23 cellular contexts compared by ENCODE assay signal in the genomic region with DNA sequence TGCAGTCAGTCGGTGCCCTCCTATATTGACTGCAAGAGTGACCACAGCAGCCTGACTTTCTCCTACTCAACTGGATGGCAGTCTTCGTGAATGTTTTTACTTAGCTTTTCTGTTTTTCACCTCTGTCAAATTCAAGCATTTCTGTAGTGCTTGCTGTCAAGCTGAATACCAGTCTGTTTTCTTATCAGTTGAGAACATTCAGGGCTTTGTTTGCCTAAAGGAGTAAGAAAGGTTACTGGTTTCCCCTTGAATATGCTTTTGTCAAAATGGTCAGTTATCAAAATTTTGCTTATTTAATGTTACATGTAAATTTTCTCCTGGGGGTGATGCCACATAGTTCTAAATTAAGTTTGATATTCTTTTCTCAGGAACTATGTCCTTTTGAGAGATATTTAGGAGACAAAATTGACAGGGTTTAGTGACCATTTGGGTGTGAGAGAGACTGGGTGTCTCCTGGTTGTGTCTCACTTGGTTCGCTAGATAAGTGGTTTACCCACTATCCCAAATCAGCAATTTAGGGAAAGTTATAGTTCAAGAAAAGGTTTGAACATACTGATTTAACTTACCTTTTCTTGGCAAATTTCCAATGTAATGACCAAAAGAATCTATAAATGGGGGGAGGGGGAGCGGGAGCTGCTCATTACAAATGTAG.
"Had no signal": no experiment of that assay in that cellular context is flagged by ENCODE, and none has a peak within 500 bp of the region (broad histone marks: within the 10 kb centered on the region; RNA-seq: fewer than 3 reads in every experiment).

No MANE protein-coding gene starts in this region.

- H3K4me2 ChIP-seq: hepatocyte had no signal

- H3K27ac ChIP-seq: epithelial cell of prostate, gastroesophageal sphincter, heart left ventricle, hepatocyte, parathyroid adenoma, psoas muscle, sigmoid colon, stomach, tibial artery had no signal

- H3K79me2 ChIP-seq: hepatocyte, parathyroid adenoma had no signal

- H3K9ac ChIP-seq: parathyroid adenoma had no signal

- H3K36me3 ChIP-seq: gastroesophageal sphincter, heart left ventricle, tibial artery had no signal

- H3K4me1 ChIP-seq: gastroesophageal sphincter, heart left ventricle, parathyroid adenoma, psoas muscle, sigmoid colon, tibial artery had no signal

- H3K4me3 ChIP-seq: gastroesophageal sphincter, heart left ventricle, hepatocyte, lung, psoas muscle, sigmoid colon, stomach, tibial artery had no signal

- H2AFZ ChIP-seq: hepatocyte, parathyroid adenoma had no signal

- H3K9me3 ChIP-seq: gastroesophageal sphincter, heart left ventricle, psoas muscle, sigmoid colon, stomach, tibial artery had no signal

- H3K27me3 ChIP-seq: gastroesophageal sphincter, heart left ventricle, hepatocyte, sigmoid colon, stomach, tibial artery had no signal

- ATAC-seq: effector memory CD8-positive, alpha-beta T cell; esophagus mucosa; gastroesophageal sphincter; heart left ventricle; left lobe of liver; natural killer cell; psoas muscle; right cardiac atrium; stimulated activated effector memory CD8-positive, alpha-beta T cell treated with anti-CD3 and anti-CD28 coated beads, Interleukin-12 subunit alpha, Interleukin-12 subunit beta, amount 100 ng/mL, for 72 hours had no signal

- DNase-seq: cortex of kidney; effector memory CD8-positive, alpha-beta T cell; foreskin fibroblast; heart left ventricle; kidney; natural killer cell; psoas muscle; right cardiac atrium; sigmoid colon; stimulated activated CD4-positive, alpha-beta T cell treated with anti-CD3 and anti-CD28 coated beads, Interleukin-2, amount 100 ng/mL, for 24 hours; stimulated activated CD4-positive, alpha-beta T cell treated with anti-CD3 and anti-CD28 coated beads, Interleukin-4, amount 100 ng/mL, for 24 hours; stimulated activated naive CD4-positive, alpha-beta T cell treated with Interleukin-2 at 50 U/mL for 16 hours; stomach; tibial artery had no signal

- FAIRE-seq: endometrium, kidney had no signal
